Comparison of ENCODE assay signal across 9 cellular contexts in genomic region chr1:27364696-27365371, GRCh38. TPM values are rescaled to one million over a fixed set of nuclear protein-coding genes. Genes with fewer than 3 reads are reported as not detected.
DNase-seq lines count a peak whose midpoint lies in the region; ATAC-seq and TF ChIP-seq lines count a peak whose summit lies in the region.
"Had no signal": no experiment of that assay in that cellular context is flagged by ENCODE, and none has a peak within 500 bp of the region (broad histone marks: within the 10 kb centered on the region; RNA-seq: fewer than 3 reads in every experiment).

No MANE protein-coding gene starts in this region.

- H3K27me3 Mint-ChIP-seq in activated CD4-positive, alpha-beta memory T cell treated with anti-CD3 and anti-CD28 coated beads for 36 hours: no peaks in the 10 kb centered on the region

- intact Hi-C loops in activated CD4-positive, alpha-beta memory T cell treated with anti-CD3 and anti-CD28 coated beads for 36 hours (cut with micrococcal nuclease): loop anchor here (1.0 to 2.0 kb wide), 2 partner anchors 22 to 27 kb away; partner anchors contain the start of genes GPR3 and SYTL1
- intact Hi-C loops in spleen (cut with DNase I; ENCODE audit: low total_unique reads) (no loop called here), head of caudate nucleus (cut with DNase I) (no loop called here)

- ATAC-seq in HG02973 (IDR thresholded peaks at IDR 0.05; ENCODE audit: unreplicated experiment): peak; percentile 7
- ATAC-seq in gastroesophageal sphincter: no peak

- H3K36me3 Mint-ChIP-seq in activated CD4-positive, alpha-beta memory T cell treated with anti-CD3 and anti-CD28 coated beads for 36 hours: no peaks in the 10 kb centered on the region

- H3K9me3 Mint-ChIP-seq in activated CD4-positive, alpha-beta memory T cell treated with anti-CD3 and anti-CD28 coated beads for 36 hours: no peaks in the 10 kb centered on the region

- no peaks in the 10 kb centered on the region for H3K9me3 ChIP-seq in gastroesophageal sphincter
- no peaks in the 10 kb centered on the region for H3K9me3 ChIP-seq in spleen

- H3K36me3 ChIP-seq in gastroesophageal sphincter (peaks cover 0 to 50% of the 10 kb centered on the region in 2 donors), spleen (peaks cover 0 to 48% (median 7%) of the 10 kb centered on the region in 6 donors)

- H3K4me1 ChIP-seq in gastroesophageal sphincter (peaks cover 9 to 70% (median 19%) of the 10 kb centered on the region in 3 donors), spleen (peaks cover 23 to 74% (median 58%) of the 10 kb centered on the region in 6 donors)

- no peak for TF ChIP-seq EP300 in gastroesophageal sphincter (IDR thresholded peaks at IDR 0.05)

- no CpG with 5 or more reads among the region's 11 CpGs for WGBS in gastroesophageal sphincter (ENCODE audit: low coverage in 1 of 2), 2 donors
- 54 to 80% (median 72%) methylated on average over 6 to 11 of the region's 11 CpGs for WGBS in spleen, 5 donors

- no peak overlapping the region for H3K27ac Mint-ChIP-seq in activated CD4-positive, alpha-beta memory T cell treated with anti-CD3 and anti-CD28 coated beads for 36 hours

- H3K4me3 ChIP-seq in gastroesophageal sphincter (peak overlapping the region; percentile 69 to 91), spleen (peak overlapping the region in 6 of 8 donors; percentile 60 to 89 (median 70))

- TF ChIP-seq POLR2A in gastroesophageal sphincter (IDR thresholded peaks at IDR 0.05) (no peak), spleen (IDR thresholded peaks at IDR 0.05) (no peak)

- peaks cover 21% of the 10 kb centered on the region for H3K4me1 Mint-ChIP-seq in activated CD4-positive, alpha-beta memory T cell treated with anti-CD3 and anti-CD28 coated beads for 36 hours (ENCODE audit: low read depth)

- H3K27ac ChIP-seq in gastroesophageal sphincter (peak overlapping the region; percentile 94 to 99 (median 98)), spleen (peak overlapping the region in 7 of 8 donors; percentile 88 to 95 (median 91))

- CTCF ChIA-PET in activated CD4-positive, alpha-beta memory T cell treated with anti-CD3 and anti-CD28 coated beads for 36 hours (lab: Charles Lee): interaction anchor here (0.8 to 2.5 kb wide), 13 partner anchors 8 to 298 kb away, joined by 3 to 53 read pairs (median 9); partner anchors contain the start of genes CD164L2, FCN3 and SYTL1

- H3K27me3 ChIP-seq in gastroesophageal sphincter (no peaks in the 10 kb centered on the region), spleen (replicated peaks in 1 of 7) (peaks cover 0 to 4% (median 0%) of the 10 kb centered on the region in 7 donors)

- POLR2A ChIA-PET in activated CD4-positive, alpha-beta memory T cell treated with anti-CD3 and anti-CD28 coated beads for 36 hours (lab: Charles Lee): interaction anchor here (0.7 to 2.5 kb wide), 4 partner anchors 8 to 42 kb away, joined by 3 to 11 read pairs (median 4); no protein-coding TSS in a partner anchor

- H3K4me3 Mint-ChIP-seq in activated CD4-positive, alpha-beta memory T cell treated with anti-CD3 and anti-CD28 coated beads for 36 hours: peak overlapping the region; percentile 85

- TF ChIP-seq CTCF in gastroesophageal sphincter (IDR thresholded peaks at IDR 0.05) (no peak), spleen (IDR thresholded peaks at IDR 0.05 in 8 of 11, conservative IDR thresholded peaks at IDR 0.05 in 3 of 11) (no peak)

- DNase-seq in activated CD4-positive, alpha-beta memory T cell treated with anti-CD3 and anti-CD28 coated beads for 36 hours: no peak
- DNase-seq in spleen (no peak), head of caudate nucleus (no peak), UCSD-AML1 (lab: John Stamatoyannopoulos, UW; ENCODE audit: unreplicated experiment) (no peak), glomerular visceral epithelial cell (ENCODE audit: extremely low spot score) (no peak)

RNA-seq across cellular contexts. Expression of gene MAP3K6, which starts 1.9 kb away (rescaled TPM):
- 1 to 10 TPM; 8.2 to 9.7 TPM for total RNA-seq in activated CD4-positive, alpha-beta memory T cell treated with anti-CD3 and anti-CD28 coated beads for 36 hours
- 10 to 100 TPM; 31.1 to 64.3 (median 54.3) TPM for total RNA-seq in gastroesophageal sphincter
- total RNA-seq in spleen: 10 to 100 TPM; 20.4 to 55.0 (median 38.0) TPM
- polyA plus RNA-seq in spleen: 10 to 100 TPM; 20.3 to 31.7 (median 29.6) TPM

RNA-seq across cellular contexts. Expression of gene FCN3, which starts 9.8 kb away (rescaled TPM):
- not detected for total RNA-seq in activated CD4-positive, alpha-beta memory T cell treated with anti-CD3 and anti-CD28 coated beads for 36 hours
- total RNA-seq in gastroesophageal sphincter (10 to 100 TPM in 1 of 4 donors, 1 to 10 TPM in 3; 4.6 to 11.5 (median 6.3) TPM), spleen (10 to 100 TPM in 3 of 7 donors, 1 to 10 TPM in 4; 4.4 to 21.7 (median 7.7) TPM)
- polyA plus RNA-seq in spleen: 10 to 100 TPM in 2 of 3 donors, 1 to 10 TPM in 1; 3.7 to 14.4 (median 11.7) TPM
- total RNA-seq: H4, urinary bladder had no signal

RNA-seq across cellular contexts. Expression of gene CD164L2, which starts 18.3 kb away (rescaled TPM):
- not detected for total RNA-seq in activated CD4-positive, alpha-beta memory T cell treated with anti-CD3 and anti-CD28 coated beads for 36 hours
- not detected for total RNA-seq in gastroesophageal sphincter
- not detected for total RNA-seq in spleen
- polyA plus RNA-seq in spleen: under 1 TPM in 1 of 3 donors, not detected in 2; 0.06 TPM
- total RNA-seq: H4, urinary bladder had no signal

RNA-seq across cellular contexts. Expression of gene SYTL1, which starts 23.0 kb away (rescaled TPM):
- total RNA-seq in activated CD4-positive, alpha-beta memory T cell treated with anti-CD3 and anti-CD28 coated beads for 36 hours: 10 to 100 TPM; 27.3 to 30.4 TPM
- total RNA-seq in gastroesophageal sphincter (1 to 10 TPM in 2 of 4 donors, under 1 TPM in 2; 0.81 to 4.8 (median 2.7) TPM), spleen (10 to 100 TPM; 54.9 to 97.0 (median 63.2) TPM)
- 100 to 1,000 TPM; 111 to 208 (median 159) TPM for polyA plus RNA-seq in spleen

RNA-seq across cellular contexts. Expression of gene GPR3, which starts 27.6 kb away (rescaled TPM):
- total RNA-seq in activated CD4-positive, alpha-beta memory T cell treated with anti-CD3 and anti-CD28 coated beads for 36 hours: 1 to 10 TPM; 1.3 to 1.5 TPM
- total RNA-seq in gastroesophageal sphincter: under 1 TPM in 1 of 4 donors, not detected in 3; 0.67 TPM
- total RNA-seq in spleen: under 1 TPM in 3 of 7 donors, not detected in 4; 0.17 to 0.40 (median 0.28) TPM
- under 1 TPM; 0.05 to 0.15 (median 0.10) TPM for polyA plus RNA-seq in spleen

Comparison
In these comparisons a context has a peak if more than half of its experiments do, and no peak if none do; other contexts are left out.
1. RNA of gene FCN3, which starts 9.8 kb away (total RNA-seq): 4.4 to 21.7 TPM in spleen and 4.6 to 11.5 TPM in gastroesophageal sphincter; not detected in activated CD4-positive, alpha-beta memory T cell treated with anti-CD3 and anti-CD28 coated beads for 36 hours; every median in the first group is over 4 times any median in the second.